In genomic region chr9:69584746-69585145, GRCh38 we compare ENCODE assay signal across 19 cellular contexts.
DNase-seq lines count a peak whose midpoint lies in the region; ATAC-seq, FAIRE-seq and TF ChIP-seq lines count a peak whose summit lies in the region.
"Had no signal": no experiment of that assay in that cellular context is flagged by ENCODE, and none has a peak within 500 bp of the region (broad histone marks: within the 10 kb centered on the region; RNA-seq: fewer than 3 reads in every experiment).

No MANE protein-coding gene starts in this region.

- H3K4me1 ChIP-seq in astrocyte (ENCODE audit: insufficient read depth, low read length) (peaks cover 12% of the 10 kb centered on the region), osteoblast (ENCODE audit: insufficient read depth, low read length) (peaks cover 4% of the 10 kb centered on the region), Karpas-422 (ENCODE audit: low read length) (no peaks in the 10 kb centered on the region), endodermal cell (ENCODE audit: control insufficient read depth, insufficient read depth, low read length) (peaks cover 4% of the 10 kb centered on the region)

- TF ChIP-seq CTCF in astrocyte (IDR thresholded peaks at IDR 0.05; ENCODE audit: insufficient read depth, low read depth, low read length) = no peak
- no peak for TF ChIP-seq CTCF in osteoblast (IDR thresholded peaks at IDR 0.05; ENCODE audit: extremely low read depth, low read depth, low read length)
- TF ChIP-seq CTCF in endodermal cell (conservative IDR thresholded peaks at IDR 0.05) = no peak

- H3K27me3 ChIP-seq in astrocyte (ENCODE audit: insufficient read depth, low read length) (no peaks in the 10 kb centered on the region), osteoblast (ENCODE audit: insufficient read depth, low read length) (no peaks in the 10 kb centered on the region), Karpas-422 (ENCODE audit: low read length) (no peaks in the 10 kb centered on the region), endodermal cell (ENCODE audit: control insufficient read depth, insufficient read depth, low read length, poor library complexity, severe bottlenecking) (peaks cover 78% of the 10 kb centered on the region)

- H3K27ac Mint-ChIP-seq in astrocyte (ENCODE audit: unreplicated experiment) (no peak overlapping the region), endodermal cell (no peak overlapping the region)
- H3K27ac Mint-ChIP-seq: CD4-positive, alpha-beta memory T cell had no signal

- no peaks in the 10 kb centered on the region for H3K9me3 ChIP-seq in astrocyte (ENCODE audit: insufficient read depth, low read depth, low read length)
- H3K9me3 ChIP-seq in osteoblast (ENCODE audit: low read depth, low read length) = no peaks in the 10 kb centered on the region
- H3K9me3 ChIP-seq in Karpas-422 (ENCODE audit: low read length) = no peaks in the 10 kb centered on the region
- H3K9me3 ChIP-seq in endodermal cell (ENCODE audit: control insufficient read depth, low read length) = no peaks in the 10 kb centered on the region

- H3K36me3 ChIP-seq in astrocyte (ENCODE audit: insufficient read depth, low read length) (no peaks in the 10 kb centered on the region), osteoblast (ENCODE audit: insufficient read depth, low read length) (no peaks in the 10 kb centered on the region), Karpas-422 (ENCODE audit: insufficient read depth, low read length) (no peaks in the 10 kb centered on the region), endodermal cell (ENCODE audit: control insufficient read depth, insufficient read depth, low read length) (no peaks in the 10 kb centered on the region)

- peak; percentile 24 for DNase-seq in EL
- DNase-seq in astrocyte (ENCODE audit: low read depth) = peak; percentile 89
- DNase-seq in fibroblast of peridontal ligament (ENCODE audit: extremely low read depth) = peak; percentile 37
- no peak for DNase-seq in osteoblast (ENCODE audit: insufficient read length, low spot score, missing footprints)
- DNase-seq in Karpas-422 = no peak
- no peak for DNase-seq in endodermal cell
- DNase-seq: Calu3; CD4-positive, alpha-beta memory T cell; NCI-H1417; NCI-H1930; NCI-H2171 treated with DMSO at 0.1 percent for 48 hours; NCI-H82; PC-3 had no signal

- H3K4me1 Mint-ChIP-seq in astrocyte (ENCODE audit: low read depth, unreplicated experiment) (peaks cover 4% of the 10 kb centered on the region), endodermal cell (peaks cover 25% of the 10 kb centered on the region)

- no peak overlapping the region for H3K4me3 Mint-ChIP-seq in astrocyte (ENCODE audit: unreplicated experiment)
- no peak overlapping the region for H3K4me3 Mint-ChIP-seq in endodermal cell
- H3K4me3 Mint-ChIP-seq: CD4-positive, alpha-beta memory T cell had no signal

- FAIRE-seq in astrocyte (lab: Jason Lieb, UNC) = no peak
- FAIRE-seq: G401.6, GM12878, H1 had no signal

- no peak overlapping the region for H3K4me2 ChIP-seq in astrocyte (ENCODE audit: low read length)
- H3K4me2 ChIP-seq in osteoblast (ENCODE audit: insufficient read depth, low read length) = peak overlapping the region; percentile 14
- no peak overlapping the region for H3K4me2 ChIP-seq in Karpas-422 (ENCODE audit: low read depth, low read length, poor library complexity, severe bottlenecking)

- no peak overlapping the region for H2AFZ ChIP-seq in astrocyte (ENCODE audit: low read depth, low read length)
- H2AFZ ChIP-seq in osteoblast (ENCODE audit: low read length) = no peak overlapping the region
- H2AFZ ChIP-seq in Karpas-422 (ENCODE audit: low read length) = no peak overlapping the region

- no peaks in the 10 kb centered on the region for H4K20me1 ChIP-seq in astrocyte (ENCODE audit: insufficient read depth, low read length)
- H4K20me1 ChIP-seq in osteoblast (ENCODE audit: insufficient read depth, low read length) = no peaks in the 10 kb centered on the region
- H4K20me1 ChIP-seq in Karpas-422 (ENCODE audit: insufficient read depth, low read depth, low read length) = no peaks in the 10 kb centered on the region

- H3K36me3 Mint-ChIP-seq in astrocyte (ENCODE audit: low read depth, unreplicated experiment) (no peaks in the 10 kb centered on the region), endodermal cell (ENCODE audit: low read depth) (no peaks in the 10 kb centered on the region)
- H3K36me3 Mint-ChIP-seq: CD4-positive, alpha-beta memory T cell had no signal

- H3K4me3 ChIP-seq in astrocyte (ENCODE audit: insufficient read depth, low read depth, low read length) = no peak overlapping the region
- no peak overlapping the region for H3K4me3 ChIP-seq in osteoblast (ENCODE audit: insufficient read depth, low read length)
- no peak overlapping the region for H3K4me3 ChIP-seq in Karpas-422 (ENCODE audit: low read length)
- H3K4me3 ChIP-seq in endodermal cell (ENCODE audit: low read length) = no peak overlapping the region
- H3K4me3 ChIP-seq: GM12878 had no signal

- H3K9ac ChIP-seq in astrocyte (ENCODE audit: low read length) (no peak overlapping the region), Karpas-422 (ENCODE audit: low read length) (no peak overlapping the region), endodermal cell (ENCODE audit: extremely low read depth, low read length, poor library complexity, severe bottlenecking) (no peak overlapping the region)

- H3K27me3 Mint-ChIP-seq in astrocyte (ENCODE audit: low read depth, unreplicated experiment) = peaks cover 7% of the 10 kb centered on the region
- peaks cover 94% of the 10 kb centered on the region for H3K27me3 Mint-ChIP-seq in endodermal cell (ENCODE audit: insufficient read depth)

- H3K79me2 ChIP-seq in astrocyte (ENCODE audit: insufficient read depth, low read length) (no peaks in the 10 kb centered on the region), osteoblast (ENCODE audit: insufficient read depth, low read length) (no peaks in the 10 kb centered on the region), Karpas-422 (ENCODE audit: low read length) (no peaks in the 10 kb centered on the region)

- H3K9me2 ChIP-seq in Karpas-422 (replicated peaks; ENCODE audit: insufficient read depth, low read length) = no peaks in the 10 kb centered on the region

- ATAC-seq in HG03135 (IDR thresholded peaks at IDR 0.05; ENCODE audit: unreplicated experiment) (no peak), HG02571 (IDR thresholded peaks at IDR 0.05; ENCODE audit: unreplicated experiment) (no peak)
- ATAC-seq: GM12878, PC-3 had no signal

- H3K9me3 Mint-ChIP-seq in astrocyte (ENCODE audit: unreplicated experiment) = peaks cover 2% of the 10 kb centered on the region
- no peaks in the 10 kb centered on the region for H3K9me3 Mint-ChIP-seq in endodermal cell
- H3K9me3 Mint-ChIP-seq: CD4-positive, alpha-beta memory T cell had no signal

- H3K27ac ChIP-seq in astrocyte (ENCODE audit: low read depth, low read length) = no peak overlapping the region
- H3K27ac ChIP-seq in osteoblast (ENCODE audit: low read depth, low read length) = no peak overlapping the region
- H3K27ac ChIP-seq in Karpas-422 (ENCODE audit: low read length) = no peak overlapping the region
- H3K27ac ChIP-seq in endodermal cell (ENCODE audit: low read depth, low read length) = no peak overlapping the region
- H3K27ac ChIP-seq: RWPE1 had no signal

Comparison
In these comparisons a context has a peak if more than half of its experiments do, and no peak if none do; other contexts are left out.
1. DNase-seq: peak in EL (single experiment), astrocyte (single experiment) and fibroblast of peridontal ligament (single experiment); none in osteoblast (single experiment), Karpas-422 (single experiment) and endodermal cell (single experiment).